In genomic region chr2:9937258-9937657, GRCh38 we compare ENCODE assay signal across 27 cellular contexts. TPM values are rescaled to one million over a fixed set of nuclear protein-coding genes. Genes with fewer than 3 reads are reported as not detected.
DNase-seq lines count a peak whose midpoint lies in the region; ATAC-seq, FAIRE-seq and TF ChIP-seq lines count a peak whose summit lies in the region.
"Had no signal": no experiment of that assay in that cellular context is flagged by ENCODE, and none has a peak within 500 bp of the region (broad histone marks: within the 10 kb centered on the region; RNA-seq: fewer than 3 reads in every experiment).

No MANE protein-coding gene starts in this region.

- no peak for TF ChIP-seq EP300 in K562 (IDR thresholded peaks at IDR 0.05; ENCODE audit: low read length)

- no peak for TF ChIP-seq POLR2A in K562 (conservative IDR thresholded peaks at IDR 0.05)

- TF ChIP-seq RAD21 in K562 (CRISPR knock-in tag; conservative IDR thresholded peaks at IDR 0.05 in 1 of 2, IDR thresholded peaks at IDR 0.05 in 1 of 2), result no peak

- 47% methylated on average over 4 of the region's 4 CpGs for WGBS in K562 (ENCODE audit: insufficient coverage, low coverage, missing lambda C conversion rate)

- H3K9me1 ChIP-seq in K562 (ENCODE audit: control insufficient read depth, insufficient read depth, low read length), result peaks cover 3% of the 10 kb centered on the region

- in situ Hi-C loops in K562 (cut with MboI), result no loop called here

- peak; percentile 55 for DNase-seq in MV-4-11 (lab: John Stamatoyannopoulos, UW)
- DNase-seq in K562 (ENCODE audit: extremely low read depth in 1 of 4, low spot score in 3 of 4), result no peak
- no peak for DNase-seq in hippocampal formation (lab: John Stamatoyannopoulos, UW)
- no peak for DNase-seq in NCI-H226
- DNase-seq: 8988T; ACHN; BE2C; C1 segment of cervical spinal cord; CD4-positive, alpha-beta memory T cell; CD4-positive, CD25-positive, alpha-beta regulatory T cell; CD8-positive, alpha-beta memory T cell; COR-L47; DMS 273 treated with DMSO at 0.1 percent for 48 hours; DMS153; DMS53; DMS79; DND-41; EL; GDM1 had no signal

- H3K9ac ChIP-seq in K562 (ENCODE audit: insufficient read depth in 1 of 2, low read depth in 2 of 2, low read length in 2 of 2), result no peak overlapping the region
- H3K9ac ChIP-seq: BLaER1 had no signal

- POLR2A ChIA-PET in K562 (lab: Yijun Ruan, JAX), result interaction anchor here (0.6 to 1.2 kb wide), 3 partner anchors 13 to 110 kb away, joined by 3 to 5 read pairs (median 3); no protein-coding TSS in a partner anchor

- no TSS peak for BruUV-seq in K562 (replicated peaks; lab: Mats Ljungman, UMichigan)

- H3K4me1 ChIP-seq in K562 (replicated peaks in 1 of 2; ENCODE audit: control insufficient read depth in 2 of 2, insufficient read depth in 2 of 2, low read length in 2 of 2), result peaks cover 6 to 17% of the 10 kb centered on the region in 2 experiments; a peak in 4 of 5 replicates
- H3K4me1 ChIP-seq: BE2C, BLaER1 had no signal

- H3K9me3 ChIP-seq in K562 (replicated peaks; ENCODE audit: control insufficient read depth, insufficient read depth, low read depth, low read length), result no peaks in the 10 kb centered on the region
- H3K9me3 ChIP-seq: BE2C, BLaER1 had no signal

- H3K27me3 ChIP-seq in K562 (ENCODE audit: control insufficient read depth in 2 of 2, insufficient read depth in 2 of 2, low read length in 2 of 2), result no peaks in the 10 kb centered on the region
- H3K27me3 ChIP-seq: BE2C, BLaER1 had no signal

- no peak overlapping the region for H3K27ac ChIP-seq in K562 (ENCODE audit: extremely low read depth, low read depth, low read length)
- H3K27ac ChIP-seq: BLaER1 had no signal

- no peak overlapping the region for H3K4me2 ChIP-seq in K562 (ENCODE audit: insufficient read depth, low read length)
- H3K4me2 ChIP-seq: BLaER1 had no signal

- no peak for TF ChIP-seq CTCF in K562 (IDR thresholded peaks at IDR 0.05 in 2 of 3, conservative IDR thresholded peaks at IDR 0.05 in 1 of 3; ENCODE audit: insufficient read depth in 2 of 3, low read depth in 1 of 3, low read length in 3 of 3)

- no peaks in the 10 kb centered on the region for H3K79me2 ChIP-seq in K562 (ENCODE audit: control insufficient read depth, insufficient read depth, low read length)

- no peak for ATAC-seq in K562
- ATAC-seq in HG02571 (IDR thresholded peaks at IDR 0.05; ENCODE audit: unreplicated experiment), result no peak
- ATAC-seq: GM12878 had no signal

- CTCF ChIA-PET in K562 (lab: Yijun Ruan, JAX; ENCODE audit: low intra/inter-chr PET ratio), result no interaction called here

- H3K4me3 ChIP-seq in K562, result no peak overlapping the region
- H3K4me3 ChIP-seq: BLaER1, GM12878 had no signal

- no peaks in the 10 kb centered on the region for H4K20me1 ChIP-seq in K562 (replicated peaks; ENCODE audit: control insufficient read depth, insufficient read depth, low read length)
- H4K20me1 ChIP-seq: BLaER1 had no signal

- peaks cover 3% of the 10 kb centered on the region; the same call in 1 of the 3 replicates for H3K36me3 ChIP-seq in K562 (ENCODE audit: control insufficient read depth, insufficient read depth, low read length)

- intact Hi-C loops in K562 (cut with micrococcal nuclease), result no loop called here

- no peak overlapping the region for H2AFZ ChIP-seq in K562 (ENCODE audit: low read depth, low read length)

- FAIRE-seq in K562 (lab: Jason Lieb, UNC), result no peak
- FAIRE-seq: A204.1, GM12878, GM12892, GM18507 had no signal

TF ChIP-seq in PFSK-1, 5 proteins besides CTCF, POLR2A, EP300 and RAD21:
- TF ChIP-seq SIN3A (IDR thresholded peaks at IDR 0.05; ENCODE audit: borderline replicate concordance, insufficient read depth, low read length) (no peak), FOXP2 (optimal IDR thresholded peaks at IDR 0.05; ENCODE audit: borderline replicate concordance, extremely low read depth, extremely low read length, insufficient read depth) (no peak), REST (IDR thresholded peaks at IDR 0.05; ENCODE audit: insufficient read depth in 1 of 2, low read depth in 2 of 2, low read length in 2 of 2) (no peak), TAF1 (IDR thresholded peaks at IDR 0.05; ENCODE audit: borderline replicate concordance, insufficient read depth, low read length) (no peak), POLR2AphosphoS5 (IDR thresholded peaks at IDR 0.05; ENCODE audit: low read depth, low read length) (0 out of 2 replicates have a peak, but pooled peaks have one; percentile 10)
TF ChIP-seq in PFSK-1: peak in this region for 1.

TF ChIP-seq in K562, 482 proteins besides CTCF, POLR2A, EP300 and RAD21:
- TF ChIP-seq ZKSCAN8 (CRISPR knock-in tag; IDR thresholded peaks at IDR 0.05) (peak; percentile 92), HDAC3 (IDR thresholded peaks at IDR 0.05; ENCODE audit: borderline replicate concordance, partially characterized antibody) (no peak)

RNA-seq across cellular contexts. Expression of gene GRHL1, which starts 14.2 kb away (rescaled TPM):
- 1.1 TPM for polyA plus RNA-seq in PFSK-1 (2012; ENCODE audit: insufficient read length, low read depth)
- 15.0 and 18.7 TPM in 2 replicates for total RNA-seq in K562 (2011; cell fraction: chromatin; rRNA removed; ENCODE audit: low replicate concordance)
- total RNA-seq in K562 (2011; cell fraction: nucleolus; rRNA removed), result 7.2 and 9.7 TPM in 2 replicates
- 10.6 and 15.3 TPM in 2 replicates for total RNA-seq in K562 (2011; cell fraction: nucleoplasm; rRNA removed)
- 4.2 and 4.5 TPM in 2 replicates for total RNA-seq in K562 (2014; rRNA removed)
- 5.1 and 5.4 TPM in 2 replicates for total RNA-seq in K562 (2014; rRNA removed; fragmentation: Illumina TruSeq; extraction: Trizol)
- 3.2 and 3.4 TPM in 2 replicates for total RNA-seq in K562 (2015; rRNA removed; fragmentation: Illumina TruSeq; extraction: Trizol)
- total RNA-seq in K562 (2021), result 4.6 and 5.5 TPM in 2 replicates
- polyA plus RNA-seq in K562 (2011; rRNA removed), result 6.1 and 6.5 TPM in 2 replicates
- polyA plus RNA-seq in K562 (2011; cell fraction: cytosol; rRNA removed), result 1.2 and 3.5 TPM in 2 replicates
- 18.4 and 19.2 TPM in 2 replicates for polyA plus RNA-seq in K562 (2011; cell fraction: nucleus; rRNA removed)
- polyA plus RNA-seq in K562 (2012), result 2.1 and 7.1 TPM in 2 replicates
- 4.4 and 5.0 TPM in 2 replicates for polyA plus RNA-seq in K562 (2014; fragmentation: Illumina TruSeq; extraction: Trizol)
- 1 to 10 TPM; 1.7 to 1.9 TPM for polyA plus RNA-seq in K562 (2014; fragmentation: Nextera tagmentation; extraction: Ambion mirVana)
- polyA plus RNA-seq in K562 (2014; rRNA removed), result 4.7 and 5.8 TPM in 2 replicates
- 9.8 and 10.6 TPM in 2 replicates for polyA minus RNA-seq in K562 (2011; rRNA and poly(A)+ RNA removed)
- 2.2 and 2.6 TPM in 2 replicates for polyA minus RNA-seq in K562 (2011; cell fraction: cytosol; rRNA and poly(A)+ RNA removed)
- polyA minus RNA-seq in K562 (2011; cell fraction: nucleus; rRNA and poly(A)+ RNA removed), result 9.3 and 13.6 TPM in 2 replicates
- polyA plus RNA-seq: CD14-positive monocyte had no signal
